ENCODE assay signal across 9 cellular contexts in the genomic region with DNA sequence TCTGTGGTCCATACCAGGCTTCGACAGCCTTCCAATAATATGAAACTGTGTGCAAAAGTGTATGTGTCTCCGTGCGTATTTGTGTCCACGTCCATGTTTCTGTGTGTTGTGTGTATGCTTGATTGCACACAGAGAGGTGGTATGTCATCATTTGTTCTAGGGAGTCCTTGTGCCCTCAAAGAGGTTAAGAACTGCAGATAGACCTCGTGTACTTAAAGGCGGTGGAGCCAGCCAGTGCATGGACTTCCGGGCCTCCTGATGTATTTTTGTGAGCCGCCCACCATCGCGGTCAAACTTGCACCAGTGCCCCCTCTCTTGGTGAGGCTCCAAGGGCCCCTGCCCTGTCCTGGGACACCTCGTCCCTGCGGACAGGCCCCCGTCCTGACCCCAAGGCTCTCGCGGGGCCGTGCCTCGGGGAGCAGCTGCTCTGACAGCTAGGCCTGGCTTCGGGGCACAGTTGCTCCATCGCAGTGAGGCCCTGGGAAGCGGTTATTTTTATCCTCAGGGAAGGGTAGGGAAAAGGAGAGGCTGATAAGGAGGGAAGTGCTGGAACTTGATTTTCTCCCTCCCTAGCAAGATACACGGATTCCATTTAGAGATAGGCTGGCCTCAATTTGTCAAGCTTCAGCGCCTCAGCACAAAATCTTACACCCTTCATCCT. TPM values are rescaled to one million over a fixed set of nuclear protein-coding genes. Genes with fewer than 3 reads are reported as not detected.
DNase-seq lines count a peak whose midpoint lies in the region; ATAC-seq lines count a peak whose summit lies in the region.
"Had no signal": no experiment of that assay in that cellular context is flagged by ENCODE, and none has a peak within 500 bp of the region (broad histone marks: within the 10 kb centered on the region; RNA-seq: fewer than 3 reads in every experiment).

No MANE protein-coding gene starts in this region.

- peak; percentile 71 for DNase-seq in Right ventricle myocardium inferior (ENCODE audit: missing footprints)
- no peak for DNase-seq in cardiac septum (ENCODE audit: low spot score)
- DNase-seq in ecto neural progenitor cell (ENCODE audit: low spot score), result peak; percentile 56
- peak; percentile 71 for DNase-seq in myocyte (ENCODE audit: low read depth)
- DNase-seq in HuH-7 (ENCODE audit: low spot score), result no peak
- no peak for DNase-seq in HUDEP-2 (lab: John Stamatoyannopoulos, UW; ENCODE audit: unreplicated experiment in 76 of 76)
- no peak for DNase-seq in SIG-M5 (lab: John Stamatoyannopoulos, UW)
- DNase-seq: NCI-H1105 had no signal

- peak; percentile 57 for ATAC-seq in Right ventricle myocardium inferior
- no peak for ATAC-seq in GM18511 (IDR thresholded peaks at IDR 0.05; ENCODE audit: unreplicated experiment)

- intact Hi-C loops in Right ventricle myocardium inferior (cut with DNase I), result loop anchor here (5.0 kb wide), 1 partner anchor 125 kb away; no protein-coding TSS in a partner anchor
- intact Hi-C loops in cardiac septum (cut with DNase I), result loop anchor here (5.0 kb wide), 1 partner anchor 120 kb away; the partner anchor contains the start of gene AMOTL2

RNA-seq across cellular contexts. Expression of gene RYK, which starts 1.2 kb away (rescaled TPM):
- 40.6 TPM for total RNA-seq in Right ventricle myocardium inferior
- 44.2 TPM for total RNA-seq in cardiac septum
- 47.3 and 51.0 TPM in 2 replicates for total RNA-seq in myocyte
- 32.2 TPM for polyA plus RNA-seq in myocyte (2012)

Comparison
In these comparisons a context has a peak if more than half of its experiments do, and no peak if none do; other contexts are left out.
1. DNase-seq: peak in Right ventricle myocardium inferior (single experiment), ecto neural progenitor cell (single experiment) and myocyte (single experiment); none in cardiac septum (single experiment), HuH-7 (single experiment), HUDEP-2 (0 of 76) and SIG-M5 (single experiment).